In the genomic region with DNA sequence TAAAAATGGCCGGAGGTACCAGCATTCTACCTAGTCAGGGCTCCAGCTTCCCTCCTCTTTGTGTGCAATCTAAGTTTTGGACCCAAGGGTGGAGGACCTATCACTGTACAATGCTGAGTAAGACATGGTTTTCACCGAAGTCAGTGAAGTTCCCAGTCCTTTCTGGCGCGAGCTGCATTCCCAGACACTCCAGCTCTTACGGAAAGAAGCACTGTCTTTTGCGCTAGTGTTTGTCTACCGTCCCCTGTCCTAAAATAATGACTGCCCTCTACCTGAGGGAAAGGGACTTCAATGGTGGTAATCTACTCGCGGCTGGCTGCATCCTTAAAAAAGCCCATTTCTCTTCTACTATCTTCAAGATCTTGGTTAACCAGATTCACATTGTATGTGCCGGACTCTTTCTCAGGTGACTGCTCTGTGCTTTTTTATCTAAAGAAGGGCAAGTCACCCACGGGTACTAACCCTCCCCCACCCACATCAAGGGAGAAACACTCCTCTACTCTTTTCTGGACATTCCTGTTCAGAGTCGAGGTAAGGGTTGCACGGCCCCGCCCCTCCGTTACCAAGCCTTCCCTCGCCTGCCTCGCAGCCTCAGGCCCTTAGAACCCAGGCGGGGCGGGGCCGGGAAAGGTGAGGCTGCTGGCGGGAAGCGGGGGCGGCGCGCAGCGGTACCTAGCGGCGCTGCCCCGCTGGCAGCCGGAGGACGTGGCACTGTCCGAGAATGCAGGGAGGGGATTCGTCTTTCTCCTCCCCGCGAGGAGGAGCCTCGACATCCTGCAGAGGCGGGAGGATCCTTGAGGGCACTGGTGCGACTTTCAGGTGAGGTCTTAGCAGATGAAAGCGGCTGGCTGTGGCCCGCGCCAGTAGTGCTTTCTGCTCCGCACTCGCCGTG, we compare ENCODE assay signal across 8 cellular contexts.
DNase-seq lines count a peak whose midpoint lies in the region; ATAC-seq and TF ChIP-seq lines count a peak whose summit lies in the region.
"Not testable (repeated sequence)": the region's sequence is repeated elsewhere in the genome, so short reads cannot be mapped to it uniquely, and the experiment has no call there.

No MANE protein-coding gene starts in this region.

- H3K14ac ChIP-seq in trophoblast cell (ENCODE audit: low read length) = peak overlapping the region; percentile 82

- H4K8ac ChIP-seq in trophoblast cell (ENCODE audit: low read depth, low read length) = peak overlapping the region; percentile 33

- H3K27me3 ChIP-seq in adipocyte (replicated peaks; ENCODE audit: control insufficient read depth, insufficient read depth, low read length); left ventricle myocardium inferior (ENCODE audit: low read depth); trophoblast cell (ENCODE audit: insufficient read depth, low read length); thoracic aorta (replicated peaks; ENCODE audit: insufficient read depth): not testable (repeated sequence)

- peak overlapping the region; percentile 62 for H3K4me3 ChIP-seq in GM12865 (ENCODE audit: low read depth, low read length)
- peak overlapping the region; percentile 78 for H3K4me3 ChIP-seq in adipocyte (ENCODE audit: low read length)
- peak overlapping the region; percentile 68 for H3K4me3 ChIP-seq in left ventricle myocardium inferior
- H3K4me3 ChIP-seq in trophoblast cell (ENCODE audit: low read depth, low read length) = peak overlapping the region; percentile 67
- H3K4me3 ChIP-seq in thoracic aorta = peak overlapping the region; percentile 76

- not testable (repeated sequence) for H3K36me3 Mint-ChIP-seq in T-helper 1 cell treated with Interleukin-12 subunit alpha and Interleukin-12 subunit beta and Interleukin-4 antibody, amounts not matched to agents 30 μg/mL and 1 μg/mL, for 36 hours (ENCODE audit: low read depth)

- peak overlapping the region; percentile 60 for H2BK120ac ChIP-seq in trophoblast cell (ENCODE audit: insufficient read depth, low read length, poor library complexity)

- not testable (repeated sequence) for H3K9me3 ChIP-seq in adipocyte (ENCODE audit: control insufficient read depth, low read length); left ventricle myocardium inferior (replicated peaks); trophoblast cell (ENCODE audit: insufficient read depth, low read depth, low read length); thoracic aorta

- H3K4me1 ChIP-seq in adipocyte (ENCODE audit: control insufficient read depth, insufficient read depth, low read length); trophoblast cell (ENCODE audit: control insufficient read depth in 1 of 2, insufficient read depth in 2 of 2, low read length in 2 of 2); thoracic aorta (ENCODE audit: control insufficient read depth in 1 of 2, low read depth in 2 of 2): not testable (repeated sequence)
- H3K4me1 ChIP-seq in left ventricle myocardium inferior = peaks cover 19% of the 10 kb centered on the region

- H3K79me1 ChIP-seq in trophoblast cell (ENCODE audit: low read length) = not testable (repeated sequence)

- H3K4me1 Mint-ChIP-seq in T-helper 1 cell treated with Interleukin-12 subunit alpha and Interleukin-12 subunit beta and Interleukin-4 antibody, amounts not matched to agents 30 μg/mL and 1 μg/mL, for 36 hours (ENCODE audit: low read depth) = peaks cover 11% of the 10 kb centered on the region

- peak overlapping the region; percentile 89 for H3K4me3 Mint-ChIP-seq in T-helper 1 cell treated with Interleukin-12 subunit alpha and Interleukin-12 subunit beta and Interleukin-4 antibody, amounts not matched to agents 30 μg/mL and 1 μg/mL, for 36 hours

- H2AFZ ChIP-seq in trophoblast cell (ENCODE audit: insufficient read depth, low read length, poor library complexity) = peak overlapping the region; percentile 54

- H3K4ac ChIP-seq in trophoblast cell (ENCODE audit: low read depth, low read length) = not testable (repeated sequence)

- H3K23ac ChIP-seq in trophoblast cell (ENCODE audit: low read length) = not testable (repeated sequence)

- not testable (repeated sequence) for H3K79me2 ChIP-seq in trophoblast cell (ENCODE audit: control insufficient read depth, insufficient read depth, low read length, poor library complexity)

- ATAC-seq in HG02870 (IDR thresholded peaks at IDR 0.05; ENCODE audit: unreplicated experiment) = peak; percentile 63
- ATAC-seq in thoracic aorta (ENCODE audit: insufficient number of reproducible peaks, low FRiP score, low read depth) = peak; percentile 66

- intact Hi-C loops in left ventricle myocardium inferior (cut with micrococcal nuclease) = not testable (repeated sequence)

- not testable (repeated sequence) for H3K27me3 Mint-ChIP-seq in T-helper 1 cell treated with Interleukin-12 subunit alpha and Interleukin-12 subunit beta and Interleukin-4 antibody, amounts not matched to agents 30 μg/mL and 1 μg/mL, for 36 hours (ENCODE audit: low read depth)

- peak overlapping the region; percentile 11 for H2BK5ac ChIP-seq in trophoblast cell (ENCODE audit: low read depth, low read length, poor library complexity)

- H3K27ac ChIP-seq in left ventricle myocardium inferior (replicated peaks) (peak overlapping the region; percentile 76), trophoblast cell (ENCODE audit: low read depth, low read length) (peak overlapping the region; percentile 85), thoracic aorta (peak overlapping the region; percentile 47 to 79)

- H3K27ac Mint-ChIP-seq in T-helper 1 cell treated with Interleukin-12 subunit alpha and Interleukin-12 subunit beta and Interleukin-4 antibody, amounts not matched to agents 30 μg/mL and 1 μg/mL, for 36 hours = peak overlapping the region; percentile 87

- not testable (repeated sequence) for H3K36me3 ChIP-seq in adipocyte (ENCODE audit: control insufficient read depth, insufficient read depth, low read length, severe bottlenecking); left ventricle myocardium inferior; trophoblast cell (ENCODE audit: control insufficient read depth in 1 of 2, insufficient read depth in 2 of 2, low read length in 2 of 2); thoracic aorta

- not testable (repeated sequence) for H2BK12ac ChIP-seq in trophoblast cell (ENCODE audit: low read length)

- not testable (repeated sequence) for H2AK5ac ChIP-seq in trophoblast cell (ENCODE audit: low read length)

- not testable (repeated sequence) for H3K9me3 Mint-ChIP-seq in T-helper 1 cell treated with Interleukin-12 subunit alpha and Interleukin-12 subunit beta and Interleukin-4 antibody, amounts not matched to agents 30 μg/mL and 1 μg/mL, for 36 hours

- no CpG with 5 or more reads among the region's 44 CpGs for WGBS in trophoblast cell (ENCODE audit: extremely low coverage, insufficient coverage, insufficient read length)

- H3K18ac ChIP-seq in trophoblast cell (ENCODE audit: low read length) = not testable (repeated sequence)

- DNase-seq in GM12865 (ENCODE audit: low read depth) (peak; percentile 86), NCI-H1436 treated with DMSO at 0.1 percent for 48 hours (lab: John Stamatoyannopoulos, UW) (peak; percentile 20), adipocyte (ENCODE audit: low read depth) (peak; percentile 75), left ventricle myocardium inferior (peak; percentile 65), trophoblast cell (peak; percentile 87 to 92)
- not testable (repeated sequence) for DNase-seq in thoracic aorta (ENCODE audit: low spot score)

- not testable (repeated sequence) for H4K12ac ChIP-seq in trophoblast cell (ENCODE audit: low read depth, low read length)

- H4K91ac ChIP-seq in trophoblast cell (ENCODE audit: low read depth, low read length) = peak overlapping the region; percentile 73

- TF ChIP-seq CTCF in GM12865 (IDR thresholded peaks at IDR 0.05; ENCODE audit: insufficient read depth, low read depth, low read length, missing control alignments); left ventricle myocardium inferior (IDR thresholded peaks at IDR 0.05; ENCODE audit: borderline replicate concordance); thoracic aorta (IDR thresholded peaks at IDR 0.05): not testable (repeated sequence)

- peak overlapping the region; percentile 69 for H3K9ac ChIP-seq in adipocyte (ENCODE audit: low read length)
- not testable (repeated sequence) for H3K9ac ChIP-seq in trophoblast cell (ENCODE audit: low read length)

- peak overlapping the region; percentile 66 for H3K4me2 ChIP-seq in trophoblast cell (ENCODE audit: low read length)
